1 cellular context compared by ENCODE assay signal in the genomic region with DNA sequence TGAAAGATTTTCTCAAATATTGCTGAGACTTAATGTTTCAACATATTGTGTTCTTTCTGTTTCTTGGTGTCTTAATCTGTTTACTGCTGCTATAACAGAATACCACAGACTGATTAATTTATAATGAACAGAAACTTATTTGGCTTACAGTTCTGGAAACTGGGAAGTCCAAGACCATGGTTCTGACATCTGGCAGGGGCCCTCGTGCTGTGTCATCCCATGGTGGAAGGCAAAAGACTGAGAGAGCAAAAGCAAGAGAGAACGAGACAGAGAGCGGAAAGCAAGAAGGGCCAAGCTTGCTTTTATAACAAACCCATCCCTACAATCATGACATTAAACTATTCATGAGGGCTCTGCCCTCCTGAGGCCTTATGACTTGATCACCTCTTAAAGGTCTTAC.
TF ChIP-seq lines count a peak whose summit lies in the region.

No MANE protein-coding gene starts in this region.

TF ChIP-seq in IMR-90, 13 proteins besides CTCF, POLR2A, EP300 and RAD21 (continued from another document):
- no peak for TF ChIP-seq NFE2L2 (IDR thresholded peaks at IDR 0.05; ENCODE audit: low read depth, low read length)
- TF ChIP-seq MXI1 (IDR thresholded peaks at IDR 0.05; ENCODE audit: borderline replicate concordance, low read depth, low read length), result no peak
- TF ChIP-seq, protein P1, sequence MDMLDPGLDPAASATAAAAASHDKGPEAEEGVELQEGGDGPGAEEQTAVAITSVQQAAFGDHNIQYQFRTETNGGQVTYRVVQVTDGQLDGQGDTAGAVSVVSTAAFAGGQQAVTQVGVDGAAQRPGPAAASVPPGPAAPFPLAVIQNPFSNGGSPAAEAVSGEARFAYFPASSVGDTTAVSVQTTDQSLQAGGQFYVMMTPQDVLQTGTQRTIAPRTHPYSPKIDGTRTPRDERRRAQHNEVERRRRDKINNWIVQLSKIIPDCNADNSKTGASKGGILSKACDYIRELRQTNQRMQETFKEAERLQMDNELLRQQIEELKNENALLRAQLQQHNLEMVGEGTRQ (IDR thresholded peaks at IDR 0.05; ENCODE audit: low read depth, low read length), result no peak
- TF ChIP-seq FOS (IDR thresholded peaks at IDR 0.05; ENCODE audit: low read depth, low read length), result no peak
- no peak for TF ChIP-seq MAZ (IDR thresholded peaks at IDR 0.05; ENCODE audit: borderline replicate concordance, low read depth, low read length)
- TF ChIP-seq RFX5 (IDR thresholded peaks at IDR 0.05; ENCODE audit: low read depth, low read length), result no peak
- no peak for TF ChIP-seq RCOR1 (IDR thresholded peaks at IDR 0.05; ENCODE audit: insufficient replicate concordance, low read length)
- no peak for TF ChIP-seq MAFK (IDR thresholded peaks at IDR 0.05; ENCODE audit: low read depth, low read length)
- TF ChIP-seq, protein P2, sequence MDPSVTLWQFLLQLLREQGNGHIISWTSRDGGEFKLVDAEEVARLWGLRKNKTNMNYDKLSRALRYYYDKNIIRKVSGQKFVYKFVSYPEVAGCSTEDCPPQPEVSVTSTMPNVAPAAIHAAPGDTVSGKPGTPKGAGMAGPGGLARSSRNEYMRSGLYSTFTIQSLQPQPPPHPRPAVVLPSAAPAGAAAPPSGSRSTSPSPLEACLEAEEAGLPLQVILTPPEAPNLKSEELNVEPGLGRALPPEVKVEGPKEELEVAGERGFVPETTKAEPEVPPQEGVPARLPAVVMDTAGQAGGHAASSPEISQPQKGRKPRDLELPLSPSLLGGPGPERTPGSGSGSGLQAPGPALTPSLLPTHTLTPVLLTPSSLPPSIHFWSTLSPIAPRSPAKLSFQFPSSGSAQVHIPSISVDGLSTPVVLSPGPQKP (IDR thresholded peaks at IDR 0.05; ENCODE audit: borderline replicate concordance, low read depth, low read length), result no peak
- no peak for TF ChIP-seq CHD1 (IDR thresholded peaks at IDR 0.05; ENCODE audit: low read depth, low read length)
- no peak for TF ChIP-seq SMC3 (IDR thresholded peaks at IDR 0.05; ENCODE audit: low read depth, low read length)
